ENCODE assay signal across 15 cellular contexts in the genomic region with DNA sequence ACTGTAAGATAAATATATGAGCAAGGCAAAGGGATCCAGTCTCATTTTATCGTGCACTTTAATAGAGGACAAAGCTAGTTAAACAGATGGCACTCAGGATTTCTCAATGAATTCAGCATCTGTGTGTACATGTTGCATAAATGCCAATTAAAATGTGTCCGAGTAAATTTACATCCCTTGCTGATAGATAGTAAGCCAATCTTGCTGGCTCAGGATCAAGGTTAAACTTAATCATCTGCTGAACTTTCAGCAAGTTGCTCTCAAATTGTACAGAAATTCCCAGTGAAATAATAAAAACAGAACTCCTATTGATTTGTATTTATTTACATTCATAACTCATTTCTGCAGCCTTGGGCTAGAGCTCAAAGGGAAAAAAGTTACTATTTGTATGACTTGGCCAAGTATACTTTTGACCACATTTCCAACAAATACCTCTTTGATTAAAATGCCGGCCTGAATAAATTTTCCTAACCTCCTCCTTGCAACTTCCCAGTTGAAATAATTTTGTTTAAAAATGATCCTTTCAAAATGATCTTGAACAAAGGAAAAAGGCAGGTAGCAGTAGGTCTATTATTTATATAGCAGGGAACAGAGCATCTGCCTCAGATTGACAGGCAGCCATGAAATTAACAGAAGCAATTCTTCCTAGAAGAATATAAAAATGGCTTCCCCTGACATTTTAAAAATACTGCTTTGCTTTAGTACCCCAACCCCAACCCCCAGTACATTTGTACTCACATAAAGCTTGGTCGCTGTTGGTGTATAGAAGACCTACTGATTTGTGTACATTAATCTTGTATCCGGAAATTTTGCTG.
DNase-seq lines count a peak whose midpoint lies in the region; ATAC-seq and TF ChIP-seq lines count a peak whose summit lies in the region.
"Had no signal": no experiment of that assay in that cellular context is flagged by ENCODE, and none has a peak within 500 bp of the region (broad histone marks: within the 10 kb centered on the region; RNA-seq: fewer than 3 reads in every experiment).

No MANE protein-coding gene starts in this region.

- peaks cover 0 to 14% (median 5%) of the 10 kb centered on the region in 9 donors for H3K9me3 Mint-ChIP-seq in naive thymus-derived CD8-positive, alpha-beta T cell

- H3K27me3 ChIP-seq in testis, result no peaks in the 10 kb centered on the region
- H3K27me3 ChIP-seq: brain microvascular endothelial cell, transverse colon had no signal

- no peak overlapping the region for H3K4me3 Mint-ChIP-seq in naive thymus-derived CD8-positive, alpha-beta T cell
- H3K4me3 Mint-ChIP-seq: T-helper 17 cell had no signal

- no peaks in the 10 kb centered on the region for H3K4me1 Mint-ChIP-seq in naive thymus-derived CD8-positive, alpha-beta T cell
- H3K4me1 Mint-ChIP-seq: T-helper 17 cell had no signal

- H3K9me3 ChIP-seq in testis, result no peaks in the 10 kb centered on the region
- no peaks in the 10 kb centered on the region for H3K9me3 ChIP-seq in OCI-LY7 (ENCODE audit: low read length)
- H3K9me3 ChIP-seq: transverse colon had no signal

- 43 to 50% methylated on average over 5 of the region's 5 CpGs for WGBS in testis, 2 donors

- H3K27ac ChIP-seq in testis (peak overlapping the region; percentile 10 to 42), OCI-LY7 (ENCODE audit: low read depth, low read length, poor library complexity, severe bottlenecking) (no peak overlapping the region)
- H3K27ac ChIP-seq: brain microvascular endothelial cell, transverse colon had no signal

- H3K79me2 ChIP-seq in OCI-LY7 (ENCODE audit: insufficient read depth, low read depth, low read length), result no peaks in the 10 kb centered on the region

- H3K36me3 Mint-ChIP-seq in naive thymus-derived CD8-positive, alpha-beta T cell, result no peaks in the 10 kb centered on the region

- H3K27ac Mint-ChIP-seq in naive thymus-derived CD8-positive, alpha-beta T cell, result no peak overlapping the region
- H3K27ac Mint-ChIP-seq: T-helper 17 cell had no signal

- H3K4me2 ChIP-seq in OCI-LY7 (ENCODE audit: low read length), result no peak overlapping the region

- TF ChIP-seq POLR2A in testis (IDR thresholded peaks at IDR 0.05), result no peak

- H3K4me3 ChIP-seq in testis, result no peak overlapping the region
- H3K4me3 ChIP-seq in OCI-LY7 (ENCODE audit: low read depth, low read length, poor library complexity, severe bottlenecking), result no peak overlapping the region
- H3K4me3 ChIP-seq: transverse colon had no signal

- intact Hi-C loops in testis (cut with DNase I; ENCODE audit: low total_unique reads) (no loop called here), OCI-LY7 (cut with micrococcal nuclease; ENCODE audit: unreplicated experiment) (no loop called here)

- H3K4me1 ChIP-seq in testis (no peaks in the 10 kb centered on the region), OCI-LY7 (ENCODE audit: insufficient read depth, low read length, poor library complexity, severe bottlenecking) (no peaks in the 10 kb centered on the region)
- H3K4me1 ChIP-seq: transverse colon had no signal

- H4K20me1 ChIP-seq in OCI-LY7 (ENCODE audit: insufficient read depth, low read length), result no peaks in the 10 kb centered on the region

- no TSS peak for BruUV-seq in OCI-LY7 (replicated peaks; lab: Mats Ljungman, UMichigan)

- POLR2A ChIA-PET in OCI-LY7 (lab: Charles Lee), result interaction anchor here (0.6 kb wide), 2 partner anchors 23 to 1040 kb away, joined by 4 to 5 read pairs; no protein-coding TSS in a partner anchor
- POLR2A ChIA-PET in naive thymus-derived CD8-positive, alpha-beta T cell (lab: Charles Lee), result no interaction called here

- ATAC-seq in naive thymus-derived CD8-positive, alpha-beta T cell, result no peak
- no peak for ATAC-seq in HG02970 (IDR thresholded peaks at IDR 0.05; ENCODE audit: low FRiP score, unreplicated experiment)
- ATAC-seq: T-helper 17 cell had no signal

- peak; percentile 13 for DNase-seq in NCI-H2107 treated with DMSO at 0.1 percent for 48 hours (lab: John Stamatoyannopoulos, UW; ENCODE audit: unreplicated experiment)
- DNase-seq in NCI-H2107 (lab: John Stamatoyannopoulos, UW), result no peak
- peak; percentile 71 for DNase-seq in NCI-H446 treated with DMSO at 0.1 percent for 48 hours (lab: John Stamatoyannopoulos, UW)
- DNase-seq in cerebellar cortex (ENCODE audit: low spot score), result peak; percentile 33
- no peak for DNase-seq in testis
- DNase-seq in OCI-LY7 (ENCODE audit: low spot score), result no peak
- no peak for DNase-seq in naive thymus-derived CD8-positive, alpha-beta T cell
- DNase-seq: 8988T; brain microvascular endothelial cell; hypothalamus; KBM-7; stimulated activated CD8-positive, alpha-beta memory T cell treated with anti-CD3 and anti-CD28 coated beads, Interleukin-4, amount 100 ng/mL, for 48 hours; T-helper 17 cell; transverse colon had no signal

- H3K9me2 ChIP-seq in OCI-LY7 (ENCODE audit: insufficient read depth, low read length), result no peaks in the 10 kb centered on the region

- no peak for TF ChIP-seq CTCF in testis (IDR thresholded peaks at IDR 0.05)
- TF ChIP-seq CTCF in OCI-LY7 (conservative IDR thresholded peaks at IDR 0.05; ENCODE audit: low read length), result no peak

- no peaks in the 10 kb centered on the region for H3K27me3 Mint-ChIP-seq in naive thymus-derived CD8-positive, alpha-beta T cell
- H3K27me3 Mint-ChIP-seq: T-helper 17 cell had no signal

- CTCF ChIA-PET in OCI-LY7 (lab: Charles Lee; ENCODE audit: unreplicated experiment), result no interaction called here

- H3K36me3 ChIP-seq in testis (ENCODE audit: low read depth, missing control alignments) (no peaks in the 10 kb centered on the region), OCI-LY7 (ENCODE audit: insufficient read depth, low read length) (no peaks in the 10 kb centered on the region)
- H3K36me3 ChIP-seq: brain microvascular endothelial cell, transverse colon had no signal

- H2AFZ ChIP-seq in OCI-LY7 (ENCODE audit: low read length), result no peak overlapping the region

Comparison
In these comparisons a context has a peak if more than half of its experiments do, and no peak if none do; other contexts are left out.
1. DNase-seq: peak in NCI-H2107 treated with DMSO at 0.1 percent for 48 hours (single experiment), NCI-H446 treated with DMSO at 0.1 percent for 48 hours (single experiment) and cerebellar cortex (single experiment); none in NCI-H2107 (single experiment), testis (single experiment), OCI-LY7 (single experiment) and naive thymus-derived CD8-positive, alpha-beta T cell (0 of 10).